Comparison of ENCODE assay signal across 19 cellular contexts in genomic region chr17:81920612-81921530, GRCh38. TPM values are rescaled to one million over a fixed set of nuclear protein-coding genes. Genes with fewer than 3 reads are reported as not detected.
DNase-seq lines count a peak whose midpoint lies in the region; ATAC-seq and TF ChIP-seq lines count a peak whose summit lies in the region.
"Had no signal": no experiment of that assay in that cellular context is flagged by ENCODE, and none has a peak within 500 bp of the region (broad histone marks: within the 10 kb centered on the region; RNA-seq: fewer than 3 reads in every experiment).

No MANE protein-coding gene starts in this region.

- H3K4me3 Mint-ChIP-seq in CD14-positive monocyte (peak overlapping the region; percentile 71 to 78), T-cell (no peak overlapping the region)
- no peak overlapping the region for H3K4me3 Mint-ChIP-seq in central memory CD8-positive, alpha-beta T cell

- no peak overlapping the region for H3K4me2 ChIP-seq in neuronal stem cell (ENCODE audit: insufficient read depth, low read length, poor library complexity, severe bottlenecking)

- peaks cover 86% of the 10 kb centered on the region for H3K4me1 Mint-ChIP-seq in CD14-positive monocyte
- H3K4me1 Mint-ChIP-seq in central memory CD8-positive, alpha-beta T cell: peaks cover 20% of the 10 kb centered on the region
- H3K4me1 Mint-ChIP-seq in T-cell: peaks cover 31 to 47% (median 37%) of the 10 kb centered on the region in 3 donors

- H2AFZ ChIP-seq in neuronal stem cell (ENCODE audit: low read length): no peak overlapping the region

- H2BK120ac ChIP-seq in neuronal stem cell (ENCODE audit: low read depth, low read length): no peak overlapping the region

- peaks cover 17 to 40% of the 10 kb centered on the region in 2 donors for H3K36me3 ChIP-seq in neuronal stem cell (replicated peaks in 1 of 2; ENCODE audit: control insufficient read depth in 2 of 2, insufficient read depth in 2 of 2, low read length in 2 of 2)
- H3K36me3 ChIP-seq: ovary had no signal

- no peak overlapping the region for H3K4ac ChIP-seq in neuronal stem cell (ENCODE audit: low read length)

- no CpG with 5 or more reads among the region's 32 CpGs for WGBS in neuronal stem cell (ENCODE audit: extremely low coverage in 2 of 2, insufficient read length in 2 of 2, insufficient replicate concordance in 1 of 2), 2 donors

- no peak overlapping the region for H2BK5ac ChIP-seq in neuronal stem cell (ENCODE audit: low read length)

- no peak for ATAC-seq in central memory CD8-positive, alpha-beta T cell (replicated peaks; ENCODE audit: extremely low read depth, poor library complexity, severe bottlenecking)
- ATAC-seq in T-cell (replicated peaks in 1 of 4): no peak
- ATAC-seq in HG02938 (IDR thresholded peaks at IDR 0.05; ENCODE audit: unreplicated experiment): no peak
- ATAC-seq: body of pancreas; effector memory CD8-positive, alpha-beta T cell had no signal

- no peaks in the 10 kb centered on the region for H3K27me3 ChIP-seq in neuronal stem cell (ENCODE audit: control insufficient read depth in 3 of 3, insufficient read depth in 3 of 3, low read depth in 1 of 3, low read length in 3 of 3)
- H3K27me3 ChIP-seq: body of pancreas, ovary, testis had no signal

- no peak overlapping the region for H3K18ac ChIP-seq in neuronal stem cell (ENCODE audit: low read length)

- H3K9me3 ChIP-seq in neuronal stem cell (replicated peaks in 1 of 2; ENCODE audit: control insufficient read depth in 2 of 2, insufficient read depth in 1 of 2, low read depth in 1 of 2, low read length in 2 of 2): peaks cover 0 to 3% of the 10 kb centered on the region in 2 donors
- H3K9me3 ChIP-seq: body of pancreas, ovary, testis had no signal

- H3K27ac ChIP-seq in neuronal stem cell (replicated peaks; ENCODE audit: low read length): no peak overlapping the region
- H3K27ac ChIP-seq: ovary, testis had no signal

- peak overlapping the region; percentile 19 for H4K8ac ChIP-seq in neuronal stem cell (ENCODE audit: low read depth, low read length)

- no peak overlapping the region for H3K14ac ChIP-seq in neuronal stem cell (ENCODE audit: low read length)

- peaks cover 42% of the 10 kb centered on the region for H3K79me1 ChIP-seq in neuronal stem cell (ENCODE audit: low read depth, low read length)

- H3K9ac ChIP-seq in neuronal stem cell (ENCODE audit: low read depth, low read length, poor library complexity): no peak overlapping the region

- peak overlapping the region; percentile 60 for H3K23ac ChIP-seq in neuronal stem cell (ENCODE audit: low read depth, low read length, poor library complexity)

- H4K91ac ChIP-seq in neuronal stem cell (ENCODE audit: low read depth, low read length, poor library complexity): no peak overlapping the region

- DNase-seq in CD14-positive monocyte (ENCODE audit: low spot score) (peak; percentile 83), NOMO-1 (lab: John Stamatoyannopoulos, UW; ENCODE audit: unreplicated experiment in 2 of 2) (peak; percentile 81 to 86), neuronal stem cell (ENCODE audit: low spot score) (no peak), GM20000 (ENCODE audit: low spot score) (no peak), T-cell (no peak)
- DNase-seq in central memory CD8-positive, alpha-beta T cell (ENCODE audit: low spot score in 2 of 2): no peak
- no peak for DNase-seq in activated CD4-positive, CD25-positive, alpha-beta regulatory T cell (lab: John Stamatoyannopoulos, UW)
- DNase-seq: activated CD8-positive, alpha-beta memory T cell treated with anti-CD3 and anti-CD28 coated beads for 24 hours; activated gamma-delta T cell treated with Interleukin-2 at 50 U/mL for 16 hours; body of pancreas; C1 segment of cervical spinal cord; effector memory CD8-positive, alpha-beta T cell; foreskin melanocyte; HCEC 1CT; NCI-H2029; ovary; testis had no signal

- H3K9me3 Mint-ChIP-seq in CD14-positive monocyte (peaks cover 0 to 10% (median 4%) of the 10 kb centered on the region in 7 donors), T-cell (no peaks in the 10 kb centered on the region)
- H3K9me3 Mint-ChIP-seq in central memory CD8-positive, alpha-beta T cell: no peaks in the 10 kb centered on the region
- H3K9me3 Mint-ChIP-seq: effector memory CD8-positive, alpha-beta T cell had no signal

- POLR2A ChIA-PET in T-cell (lab: Charles Lee): no interaction called here

- H3K4me1 ChIP-seq in neuronal stem cell (ENCODE audit: control insufficient read depth in 2 of 2, insufficient read depth in 1 of 2, low read depth in 1 of 2, low read length in 2 of 2): peaks cover 17 to 25% of the 10 kb centered on the region in 2 donors

- H3K27me3 Mint-ChIP-seq in CD14-positive monocyte (ENCODE audit: low read depth in 3 of 3) (no peaks in the 10 kb centered on the region), T-cell (no peaks in the 10 kb centered on the region)
- no peaks in the 10 kb centered on the region for H3K27me3 Mint-ChIP-seq in central memory CD8-positive, alpha-beta T cell
- H3K27me3 Mint-ChIP-seq: effector memory CD8-positive, alpha-beta T cell had no signal

- no peak for TF ChIP-seq CTCF in CD14-positive monocyte (IDR thresholded peaks at IDR 0.05)
- no peak for TF ChIP-seq CTCF in GM20000 (IDR thresholded peaks at IDR 0.05; ENCODE audit: extremely low read depth, missing control alignments)

- peaks cover 25 to 43% of the 10 kb centered on the region in 2 donors for H3K36me3 Mint-ChIP-seq in CD14-positive monocyte
- H3K36me3 Mint-ChIP-seq in central memory CD8-positive, alpha-beta T cell (ENCODE audit: insufficient read depth): peaks cover 22% of the 10 kb centered on the region
- H3K36me3 Mint-ChIP-seq in T-cell: peaks cover 4% of the 10 kb centered on the region

- H2BK12ac ChIP-seq in neuronal stem cell (ENCODE audit: low read length): no peak overlapping the region

- no peak overlapping the region for H3K4me3 ChIP-seq in neuronal stem cell (ENCODE audit: low read length in 2 of 2)
- H3K4me3 ChIP-seq: body of pancreas, ovary, testis had no signal

- intact Hi-C loops in CD14-positive monocyte (cut with micrococcal nuclease): no loop called here

- peak overlapping the region; percentile 78 to 94 (median 92) for H3K27ac Mint-ChIP-seq in CD14-positive monocyte
- H3K27ac Mint-ChIP-seq in central memory CD8-positive, alpha-beta T cell (ENCODE audit: low read depth): peak overlapping the region; percentile 29
- H3K27ac Mint-ChIP-seq in T-cell: no peak overlapping the region
- H3K27ac Mint-ChIP-seq: effector memory CD8-positive, alpha-beta T cell had no signal

- CTCF ChIA-PET in T-cell (lab: Charles Lee): no interaction called here

- H2BK15ac ChIP-seq in neuronal stem cell (ENCODE audit: low read length): no peak overlapping the region

- no peak overlapping the region for H2AK5ac ChIP-seq in neuronal stem cell (ENCODE audit: low read depth, low read length)

RNA-seq across cellular contexts. Expression of gene SIRT7, which starts 2.9 kb away (rescaled TPM):
- polyA plus RNA-seq in CD14-positive monocyte: 10 to 100 TPM; 22.5 to 23.7 TPM
- 5.2 TPM for polyA plus RNA-seq in neuronal stem cell (2013, experiment 1 of 2)
- polyA plus RNA-seq in neuronal stem cell (2013, experiment 2 of 2): 5.1 TPM
- 10 to 100 TPM; 54.3 to 96.2 (median 77.4) TPM for total RNA-seq in T-cell

RNA-seq across cellular contexts. Expression of gene MAFG, which starts 6.7 kb away (rescaled TPM):
- 1 to 10 TPM; 7.4 to 7.6 TPM for polyA plus RNA-seq in CD14-positive monocyte
- 16.1 TPM for polyA plus RNA-seq in neuronal stem cell (2013, experiment 1 of 2)
- polyA plus RNA-seq in neuronal stem cell (2013, experiment 2 of 2): 17.2 TPM
- 10 to 100 TPM; 10.6 to 24.8 (median 18.8) TPM for total RNA-seq in T-cell

RNA-seq across cellular contexts. Expression of gene PCYT2, which starts 9.7 kb away (rescaled TPM):
- 10 to 100 TPM; 10.7 to 11.0 TPM for polyA plus RNA-seq in CD14-positive monocyte
- 16.8 TPM for polyA plus RNA-seq in neuronal stem cell (2013, experiment 1 of 2)
- polyA plus RNA-seq in neuronal stem cell (2013, experiment 2 of 2): 15.9 TPM
- total RNA-seq in T-cell: 10 to 100 TPM; 24.5 to 55.2 (median 48.2) TPM

RNA-seq across cellular contexts. Expression of gene PYCR1, which starts 16.2 kb away (rescaled TPM):
- not detected for polyA plus RNA-seq in CD14-positive monocyte
- 53.9 TPM for polyA plus RNA-seq in neuronal stem cell (2013, experiment 1 of 2)
- 52.1 TPM for polyA plus RNA-seq in neuronal stem cell (2013, experiment 2 of 2)
- 10 to 100 TPM in 2 of 5 donors, 1 to 10 TPM in 2, under 1 TPM in 1; 0.93 to 15.4 (median 8.2) TPM for total RNA-seq in T-cell

RNA-seq across cellular contexts. Expression of gene NPB, which starts 18.8 kb away (rescaled TPM):
- polyA plus RNA-seq in CD14-positive monocyte: under 1 TPM in 1 of 2 donors, not detected in 1; 0.16 TPM
- 2.0 TPM for polyA plus RNA-seq in neuronal stem cell (2013, experiment 1 of 2)
- 1.5 TPM for polyA plus RNA-seq in neuronal stem cell (2013, experiment 2 of 2)
- total RNA-seq in T-cell: under 1 TPM; 0.16 to 0.51 (median 0.41) TPM
- total RNA-seq: mesenteric fat pad had no signal

Comparison
In these comparisons a context has a peak if more than half of its experiments do, and no peak if none do; other contexts are left out.
1. DNase-seq: peak in CD14-positive monocyte (single experiment) and NOMO-1 (2 of 2); none in central memory CD8-positive, alpha-beta T cell (0 of 2), neuronal stem cell (single experiment), GM20000 (single experiment), activated CD4-positive, CD25-positive, alpha-beta regulatory T cell (0 of 4) and T-cell (0 of 34).
2. H3K27ac Mint-ChIP-seq: peak in CD14-positive monocyte (7 of 7) and central memory CD8-positive, alpha-beta T cell (single experiment); none in T-cell (0 of 2).
3. H3K4me3 Mint-ChIP-seq: peak in CD14-positive monocyte (2 of 2); none in central memory CD8-positive, alpha-beta T cell (single experiment) and T-cell (0 of 3).